14 cellular contexts compared by ENCODE assay signal in the genomic region with DNA sequence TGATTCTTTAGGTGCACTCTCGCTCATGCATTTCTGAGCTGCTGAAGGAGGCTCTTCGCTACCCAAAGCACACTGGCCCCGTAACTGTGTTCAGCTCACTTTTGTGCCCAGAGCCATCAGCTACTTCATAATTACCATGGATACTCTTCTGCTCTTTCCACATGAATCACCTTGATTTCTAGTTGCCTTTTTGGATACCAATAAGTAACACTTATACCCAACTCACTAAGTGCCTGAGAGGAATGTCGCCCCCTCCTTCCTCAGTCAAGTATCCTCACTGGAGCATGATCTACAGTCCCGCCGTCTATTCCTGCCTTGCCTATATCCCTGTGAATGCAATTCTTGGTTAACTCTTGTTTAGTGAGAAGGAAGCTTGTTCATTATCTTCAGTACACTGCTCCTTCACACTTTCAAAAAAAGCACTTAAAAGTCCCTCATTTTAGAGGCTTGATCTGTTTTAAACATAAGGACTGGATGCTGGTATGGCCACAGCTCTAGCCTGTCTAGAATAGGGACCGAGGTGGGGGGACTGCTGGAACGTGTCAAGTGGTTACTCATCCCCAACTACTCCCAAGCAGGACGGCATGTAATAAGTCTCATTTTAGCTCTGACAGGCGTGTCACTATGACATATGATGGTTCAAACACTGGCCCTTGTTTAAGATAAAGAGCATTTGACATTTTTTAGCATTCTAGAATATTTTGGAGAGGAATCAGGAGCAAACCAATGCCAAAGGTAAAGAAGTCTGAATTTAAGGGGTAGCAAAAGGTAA.
"Had no signal": no experiment of that assay in that cellular context is flagged by ENCODE, and none has a peak within 500 bp of the region (broad histone marks: within the 10 kb centered on the region; RNA-seq: fewer than 3 reads in every experiment).

No MANE protein-coding gene starts in this region.

- H3K36me3 ChIP-seq: right lobe of liver had no signal

- H3K9me3 ChIP-seq: body of pancreas, right lobe of liver, testis had no signal

- DNase-seq: activated B cell treated with CpG ODN at 0.5 μM for 24 hours; activated CD4-positive, alpha-beta T cell treated with anti-CD3 and anti-CD28 coated beads, Interleukin-2, amount 10 ng/mL, durations not matched to agents 7 days and 5 days; body of pancreas; effector memory CD4-positive, alpha-beta T cell; erythroblast; posterior cingulate gyrus; right lobe of liver; SHP77 treated with DMSO at 0.1 percent for 48 hours; stimulated activated CD4-positive, alpha-beta T cell treated with anti-CD3 and anti-CD28 coated beads, Interleukin-2, amount 100 ng/mL, for 48 hours; stimulated activated naive CD8-positive, alpha-beta T cell treated with anti-CD3 and anti-CD28 coated beads, Interleukin-15, Interleukin-2, amounts not matched to agents 100 U/mL and 50 U/mL, for 24 hours; testis had no signal

- H3K27me3 Mint-ChIP-seq: activated CD4-positive, alpha-beta T cell treated with anti-CD3 and anti-CD28 coated beads, Interleukin-2, amount 10 ng/mL, durations not matched to agents 7 days and 5 days; activated naive CD4-positive, alpha-beta T cell treated with anti-CD3 and anti-CD28 coated beads, Interleukin-2, amount 50 U/mL, for 24 hours had no signal

- H3K4me3 Mint-ChIP-seq: activated B cell treated with CpG ODN at 0.5 μM for 24 hours; activated CD4-positive, alpha-beta T cell treated with anti-CD3 and anti-CD28 coated beads, Interleukin-2, amount 10 ng/mL, durations not matched to agents 7 days and 5 days; activated naive CD4-positive, alpha-beta T cell treated with anti-CD3 and anti-CD28 coated beads, Interleukin-2, amount 50 U/mL, for 24 hours; T-helper 1 cell treated with Interleukin-12 subunit alpha and Interleukin-12 subunit beta and Interleukin-4 antibody, amounts not matched to agents 30 μg/mL and 1 μg/mL, for 36 hours had no signal

- H3K27ac ChIP-seq: body of pancreas, right lobe of liver, testis had no signal

- H3K27me3 ChIP-seq: body of pancreas, right lobe of liver, testis had no signal

- H3K4me1 Mint-ChIP-seq: activated B cell treated with CpG ODN at 0.5 μM for 24 hours; activated CD4-positive, alpha-beta T cell treated with anti-CD3 and anti-CD28 coated beads, Interleukin-2, amount 10 ng/mL, durations not matched to agents 7 days and 5 days had no signal

- H3K4me1 ChIP-seq: right lobe of liver had no signal

- H3K4me3 ChIP-seq: body of pancreas, right lobe of liver, testis had no signal

- ATAC-seq: body of pancreas; right lobe of liver; stimulated activated naive CD8-positive, alpha-beta T cell treated with anti-CD3 and anti-CD28 coated beads, Interleukin-15, Interleukin-2, amounts not matched to agents 100 U/mL and 50 U/mL, for 24 hours had no signal

- H3K27ac Mint-ChIP-seq: activated B cell treated with CpG ODN at 0.5 μM for 24 hours; activated CD4-positive, alpha-beta T cell treated with anti-CD3 and anti-CD28 coated beads, Interleukin-2, amount 10 ng/mL, durations not matched to agents 7 days and 5 days; activated naive CD4-positive, alpha-beta T cell treated with anti-CD3 and anti-CD28 coated beads, Interleukin-2, amount 50 U/mL, for 24 hours; activated T-helper 2 cell treated with anti-CD3 and anti-CD28 coated beads, Interferon-gamma antibody, Interleukin-2, Interleukin-4, amounts not matched to agents 10 μg/mL and 5 μg/mL and 100 μg/mL, durations not matched to agents 14 hours and 24 hours and 36 hours; T-helper 1 cell treated with Interleukin-12 subunit alpha and Interleukin-12 subunit beta and Interleukin-4 antibody, amounts not matched to agents 30 μg/mL and 1 μg/mL, for 36 hours had no signal

- H3K9me3 Mint-ChIP-seq: activated naive CD4-positive, alpha-beta T cell treated with anti-CD3 and anti-CD28 coated beads, Interleukin-2, amount 50 U/mL, for 24 hours had no signal
